ENCODE assay signal across 10 cellular contexts in genomic region chr10:22651276-22651980, GRCh38.
DNase-seq lines count a peak whose midpoint lies in the region; ATAC-seq and TF ChIP-seq lines count a peak whose summit lies in the region.
"Had no signal": no experiment of that assay in that cellular context is flagged by ENCODE, and none has a peak within 500 bp of the region (broad histone marks: within the 10 kb centered on the region; RNA-seq: fewer than 3 reads in every experiment).

No MANE protein-coding gene starts in this region.

- ATAC-seq in activated CD8-positive, alpha-beta memory T cell treated with anti-CD3 and anti-CD28 coated beads, Interleukin-2, amount 10 ng/mL, durations not matched to agents 7 days and 5 days: no peak
- ATAC-seq in stimulated activated naive CD8-positive, alpha-beta T cell treated with anti-CD3 and anti-CD28 coated beads, Interleukin-15, amount 100 ng/mL, for 72 hours: peak; percentile 32

- 86% methylated on average over 12 of the region's 12 CpGs for WGBS in esophagus muscularis mucosa

- CTCF ChIA-PET in activated CD8-positive, alpha-beta memory T cell treated with anti-CD3 and anti-CD28 coated beads, Interleukin-2, amount 10 ng/mL, durations not matched to agents 7 days and 5 days (lab: Charles Lee): no interaction called here

- H3K27me3 ChIP-seq in Loucy (ENCODE audit: insufficient read depth, low read length, poor library complexity, severe bottlenecking) (no peaks in the 10 kb centered on the region), dorsolateral prefrontal cortex (no peaks in the 10 kb centered on the region), esophagus muscularis mucosa (no peaks in the 10 kb centered on the region)

- peaks cover 82% of the 10 kb centered on the region for H3K4me1 ChIP-seq in Loucy (ENCODE audit: insufficient read depth, low read length, poor library complexity, severe bottlenecking)
- peaks cover 27 to 54% (median 40%) of the 10 kb centered on the region in 4 donors for H3K4me1 ChIP-seq in esophagus muscularis mucosa

- peaks cover 24% of the 10 kb centered on the region for H3K36me3 Mint-ChIP-seq in activated CD8-positive, alpha-beta memory T cell treated with anti-CD3 and anti-CD28 coated beads, Interleukin-2, amount 10 ng/mL, durations not matched to agents 7 days and 5 days

- H3K9me3 ChIP-seq in Loucy (ENCODE audit: insufficient read depth, low read depth, low read length) (no peaks in the 10 kb centered on the region), esophagus muscularis mucosa (no peaks in the 10 kb centered on the region)

- H3K27me3 Mint-ChIP-seq in activated CD8-positive, alpha-beta memory T cell treated with anti-CD3 and anti-CD28 coated beads, Interleukin-2, amount 10 ng/mL, durations not matched to agents 7 days and 5 days: no peaks in the 10 kb centered on the region
- no peaks in the 10 kb centered on the region for H3K27me3 Mint-ChIP-seq in stimulated activated naive CD8-positive, alpha-beta T cell treated with anti-CD3 and anti-CD28 coated beads, Interleukin-15, amount 100 ng/mL, for 72 hours

- H3K9me2 ChIP-seq in Loucy (replicated peaks; ENCODE audit: low read depth, low read length): no peaks in the 10 kb centered on the region

- H3K27ac Mint-ChIP-seq in activated CD8-positive, alpha-beta memory T cell treated with anti-CD3 and anti-CD28 coated beads, Interleukin-2, amount 10 ng/mL, durations not matched to agents 7 days and 5 days: peak overlapping the region; percentile 97
- H3K27ac Mint-ChIP-seq in stimulated activated naive CD8-positive, alpha-beta T cell treated with anti-CD3 and anti-CD28 coated beads, Interleukin-15, amount 100 ng/mL, for 72 hours: peak overlapping the region; percentile 43 to 88

- H3K36me3 ChIP-seq in Loucy (ENCODE audit: insufficient read depth, low read length) (0 out of 2 replicates have a peak, but pooled peaks cover 2% of the 10 kb centered on the region), esophagus muscularis mucosa (no peaks in the 10 kb centered on the region)

- H2AFZ ChIP-seq in Loucy (ENCODE audit: low read length): no peak overlapping the region

- DNase-seq in activated CD8-positive, alpha-beta memory T cell treated with anti-CD3 and anti-CD28 coated beads, Interleukin-2, amount 10 ng/mL, durations not matched to agents 7 days and 5 days: no peak
- no peak for DNase-seq in activated CD8-positive, alpha-beta memory T cell treated with anti-CD3 and anti-CD28 coated beads for 24 hours
- no peak for DNase-seq in dorsolateral prefrontal cortex
- DNase-seq in stimulated activated naive CD8-positive, alpha-beta T cell treated with anti-CD3 and anti-CD28 coated beads, Interleukin-15, amount 100 ng/mL, for 72 hours: peak; percentile 43 to 53
- DNase-seq in esophagus muscularis mucosa (ENCODE audit: extremely low spot score): no peak
- no peak for DNase-seq in activated CD4-positive, CD25-positive, alpha-beta regulatory T cell (lab: John Stamatoyannopoulos, UW)
- no peak for DNase-seq in activated CD4-positive, CD25-positive, alpha-beta regulatory T cell treated with anti-CD3 and anti-CD28 coated beads, Interleukin-2, amount 50 U/mL, for 72 hours
- DNase-seq: GF-D8, NCI-H2081 had no signal

- peaks cover 98% of the 10 kb centered on the region for H3K79me2 ChIP-seq in Loucy (ENCODE audit: insufficient read depth, low read length)

- peak overlapping the region; percentile 14 for H3K4me2 ChIP-seq in Loucy (ENCODE audit: low read depth, low read length, poor library complexity, severe bottlenecking)

- H3K27ac ChIP-seq in dorsolateral prefrontal cortex (peak overlapping the region in 36 of 59 donors; percentile 2 to 82 (median 40)), esophagus muscularis mucosa (replicated peaks in 1 of 4) (no peak overlapping the region)

- peaks cover 8% of the 10 kb centered on the region; the same call in 1 of the 2 replicates for H3F3A ChIP-seq in Loucy (ENCODE audit: low read depth)

- no peak for TF ChIP-seq POLR2A in esophagus muscularis mucosa (IDR thresholded peaks at IDR 0.05; ENCODE audit: low read depth)

- H3K9me3 Mint-ChIP-seq in activated CD8-positive, alpha-beta memory T cell treated with anti-CD3 and anti-CD28 coated beads, Interleukin-2, amount 10 ng/mL, durations not matched to agents 7 days and 5 days (ENCODE audit: low read depth): no peaks in the 10 kb centered on the region
- H3K9me3 Mint-ChIP-seq in stimulated activated naive CD8-positive, alpha-beta T cell treated with anti-CD3 and anti-CD28 coated beads, Interleukin-15, amount 100 ng/mL, for 72 hours: no peaks in the 10 kb centered on the region

- no peak for TF ChIP-seq EP300 in esophagus muscularis mucosa (IDR thresholded peaks at IDR 0.05)

- intact Hi-C loops in dorsolateral prefrontal cortex (cut with DNase I): loop anchor here in 1 of 2 donors (10.0 kb wide), 1 partner anchor 53 kb away; no protein-coding TSS in a partner anchor
- intact Hi-C loops in esophagus muscularis mucosa (cut with DNase I): no loop called here

- H3K9ac ChIP-seq in Loucy (ENCODE audit: low read depth, low read length, poor library complexity, severe bottlenecking): no peak overlapping the region

- TF ChIP-seq CTCF in Loucy (conservative IDR thresholded peaks at IDR 0.05; ENCODE audit: low read length) (no peak), dorsolateral prefrontal cortex (IDR thresholded peaks at IDR 0.05 in 54 of 56, conservative IDR thresholded peaks at IDR 0.05 in 2 of 56; ENCODE audit: low read depth in 1 of 56, partially characterized antibody in 56 of 56) (no peak), esophagus muscularis mucosa (IDR thresholded peaks at IDR 0.05) (no peak)

- no peak overlapping the region for H3K4me3 Mint-ChIP-seq in activated CD8-positive, alpha-beta memory T cell treated with anti-CD3 and anti-CD28 coated beads, Interleukin-2, amount 10 ng/mL, durations not matched to agents 7 days and 5 days
- peak overlapping the region; percentile 72 to 75 for H3K4me3 Mint-ChIP-seq in stimulated activated naive CD8-positive, alpha-beta T cell treated with anti-CD3 and anti-CD28 coated beads, Interleukin-15, amount 100 ng/mL, for 72 hours

- H3K4me1 Mint-ChIP-seq in activated CD8-positive, alpha-beta memory T cell treated with anti-CD3 and anti-CD28 coated beads, Interleukin-2, amount 10 ng/mL, durations not matched to agents 7 days and 5 days: peaks cover 97% of the 10 kb centered on the region
- peaks cover 100% of the 10 kb centered on the region for H3K4me1 Mint-ChIP-seq in stimulated activated naive CD8-positive, alpha-beta T cell treated with anti-CD3 and anti-CD28 coated beads, Interleukin-15, amount 100 ng/mL, for 72 hours

- H4K20me1 ChIP-seq in Loucy (ENCODE audit: insufficient read depth, low read length, poor library complexity, severe bottlenecking): peaks cover 74% of the 10 kb centered on the region

- H3K4me3 ChIP-seq in Loucy (ENCODE audit: low read length, poor library complexity, severe bottlenecking): no peak overlapping the region
- no peak overlapping the region for H3K4me3 ChIP-seq in dorsolateral prefrontal cortex
- H3K4me3 ChIP-seq in esophagus muscularis mucosa: no peak overlapping the region

Comparison
In these comparisons a context has a peak if more than half of its experiments do, and no peak if none do; other contexts are left out.
1. DNase-seq: peak in stimulated activated naive CD8-positive, alpha-beta T cell treated with anti-CD3 and anti-CD28 coated beads, Interleukin-15, amount 100 ng/mL, for 72 hours (2 of 2); none in activated CD8-positive, alpha-beta memory T cell treated with anti-CD3 and anti-CD28 coated beads, Interleukin-2, amount 10 ng/mL, durations not matched to agents 7 days and 5 days (single experiment), activated CD8-positive, alpha-beta memory T cell treated with anti-CD3 and anti-CD28 coated beads for 24 hours (single experiment), dorsolateral prefrontal cortex (0 of 10), esophagus muscularis mucosa (single experiment), activated CD4-positive, CD25-positive, alpha-beta regulatory T cell (0 of 4) and activated CD4-positive, CD25-positive, alpha-beta regulatory T cell treated with anti-CD3 and anti-CD28 coated beads, Interleukin-2, amount 50 U/mL, for 72 hours (single experiment).
2. H3K27ac ChIP-seq: peak in dorsolateral prefrontal cortex (36 of 59); none in esophagus muscularis mucosa (0 of 4).